ENCODE assay signal across 1 cellular context in genomic region chr2:47026738-47027531, GRCh38.
TF ChIP-seq lines count a peak whose summit lies in the region.

No MANE protein-coding gene starts in this region.

TF ChIP-seq in HepG2, 621 proteins besides CTCF, POLR2A, EP300 and RAD21 (continued from another document and continues in another):
- TF ChIP-seq ZNF780A (CRISPR knock-in tag; IDR thresholded peaks at IDR 0.05): no peak
- no peak for TF ChIP-seq ZNF264 (CRISPR knock-in tag; IDR thresholded peaks at IDR 0.05)
- no peak for TF ChIP-seq TCF7 (IDR thresholded peaks at IDR 0.05; ENCODE audit: low read depth)
- 0 out of 2 replicates have a peak, but pooled peaks have one; percentile 30 for TF ChIP-seq ZNF724P (CRISPR knock-in tag; IDR thresholded peaks at IDR 0.05; ENCODE audit: borderline replicate concordance)
- no peak for TF ChIP-seq IKZF1 (IDR thresholded peaks at IDR 0.05)
- TF ChIP-seq ZNF282 (IDR thresholded peaks at IDR 0.05; ENCODE audit: partially characterized antibody): no peak
- no peak for TF ChIP-seq POLR2AphosphoS2 (IDR thresholded peaks at IDR 0.05; ENCODE audit: low read depth, low read length)
- no peak for TF ChIP-seq TCF12 (IDR thresholded peaks at IDR 0.05)
- TF ChIP-seq TCF12 (CRISPR knock-in tag; IDR thresholded peaks at IDR 0.05): no peak
- TF ChIP-seq ZNF281 (CRISPR knock-in tag; IDR thresholded peaks at IDR 0.05; ENCODE audit: borderline replicate concordance): no peak
- TF ChIP-seq MXD3 (CRISPR knock-in tag; IDR thresholded peaks at IDR 0.05): no peak
- peak; percentile 39 for TF ChIP-seq RBM22 (optimal IDR thresholded peaks at IDR 0.05; ENCODE audit: low read length)
- TF ChIP-seq SMAD9 (CRISPR knock-in tag; IDR thresholded peaks at IDR 0.05): no peak
- TF ChIP-seq SOX6 (IDR thresholded peaks at IDR 0.05): no peak
- no peak for TF ChIP-seq SOX6 (CRISPR knock-in tag; IDR thresholded peaks at IDR 0.05)
- no peak for TF ChIP-seq ZNF740 (CRISPR knock-in tag; IDR thresholded peaks at IDR 0.05)
- no peak for TF ChIP-seq SRSF9 (IDR thresholded peaks at IDR 0.05; ENCODE audit: borderline replicate concordance, insufficient read depth, low read depth, low read length, poor library complexity, severe bottlenecking)
- TF ChIP-seq MTA1 (CRISPR knock-in tag; IDR thresholded peaks at IDR 0.05; ENCODE audit: borderline replicate concordance): peak; percentile 55; the same call in 1 of the 2 replicates
- TF ChIP-seq ATAD3A (CRISPR knock-in tag; IDR thresholded peaks at IDR 0.05): no peak
- no peak for TF ChIP-seq HMG20A (CRISPR knock-in tag; IDR thresholded peaks at IDR 0.05; ENCODE audit: borderline replicate concordance)
- no peak for TF ChIP-seq AGO2 (optimal IDR thresholded peaks at IDR 0.05; ENCODE audit: low read depth, low read length)
- TF ChIP-seq ZNF772 (CRISPR knock-in tag; IDR thresholded peaks at IDR 0.05): no peak
- TF ChIP-seq GPBP1L1 (CRISPR knock-in tag; IDR thresholded peaks at IDR 0.05): no peak
- no peak for TF ChIP-seq ZNF609 (CRISPR knock-in tag; IDR thresholded peaks at IDR 0.05; ENCODE audit: borderline replicate concordance)
- TF ChIP-seq ZNF790 (CRISPR knock-in tag; IDR thresholded peaks at IDR 0.05; ENCODE audit: borderline replicate concordance): no peak
- TF ChIP-seq GLMP (CRISPR knock-in tag; IDR thresholded peaks at IDR 0.05; ENCODE audit: borderline replicate concordance): no peak
- TF ChIP-seq ZBTB7B (CRISPR knock-in tag; IDR thresholded peaks at IDR 0.05): no peak
- no peak for TF ChIP-seq MIER3 (CRISPR knock-in tag; IDR thresholded peaks at IDR 0.05; ENCODE audit: borderline replicate concordance)
- TF ChIP-seq ZNF691 (CRISPR knock-in tag; IDR thresholded peaks at IDR 0.05; ENCODE audit: borderline replicate concordance, low read depth): peak; percentile 96
- 0 out of 2 replicates have a peak, but pooled peaks have one; percentile 39 for TF ChIP-seq ZNF350 (CRISPR knock-in tag; IDR thresholded peaks at IDR 0.05; ENCODE audit: borderline replicate concordance, low read depth)
- no peak for TF ChIP-seq NCOR1 (IDR thresholded peaks at IDR 0.05; ENCODE audit: borderline replicate concordance, low read length)
- TF ChIP-seq AKAP8 (CRISPR knock-in tag; IDR thresholded peaks at IDR 0.05): no peak
- no peak for TF ChIP-seq ZBED4 (CRISPR knock-in tag; IDR thresholded peaks at IDR 0.05; ENCODE audit: borderline replicate concordance)
- TF ChIP-seq SUZ12 (IDR thresholded peaks at IDR 0.05; ENCODE audit: low read depth, low read length): no peak
- no peak for TF ChIP-seq HMGA1 (CRISPR knock-in tag; conservative IDR thresholded peaks at IDR 0.05)
- TF ChIP-seq ZNF3 (CRISPR knock-in tag; IDR thresholded peaks at IDR 0.05): no peak
- peak; percentile 77; the same call in 1 of the 2 replicates for TF ChIP-seq NR2F6 (IDR thresholded peaks at IDR 0.05)
- TF ChIP-seq NR2F6 (CRISPR knock-in tag; IDR thresholded peaks at IDR 0.05): peak; percentile 80
- TF ChIP-seq PHF21A (CRISPR knock-in tag; IDR thresholded peaks at IDR 0.05): 0 out of 2 replicates have a peak, but pooled peaks have one; percentile 25
- TF ChIP-seq MAX (IDR thresholded peaks at IDR 0.05): 0 out of 2 replicates have a peak, but pooled peaks have one; percentile 20
- no peak for TF ChIP-seq FOXO1 (CRISPR knock-in tag; IDR thresholded peaks at IDR 0.05)
- TF ChIP-seq ZBTB43 (CRISPR knock-in tag; conservative IDR thresholded peaks at IDR 0.05): no peak
- 0 out of 2 replicates have a peak, but pooled peaks have one; percentile 33 for TF ChIP-seq THAP9 (CRISPR knock-in tag; IDR thresholded peaks at IDR 0.05; ENCODE audit: borderline replicate concordance)
- TF ChIP-seq ZNF382 (CRISPR knock-in tag; IDR thresholded peaks at IDR 0.05; ENCODE audit: borderline replicate concordance): no peak
- TF ChIP-seq NFATC3 (CRISPR knock-in tag; IDR thresholded peaks at IDR 0.05): no peak
